17 cellular contexts compared by ENCODE assay signal in genomic region chr10:96709525-96709924, GRCh38. TPM values are rescaled to one million over a fixed set of nuclear protein-coding genes. Genes with fewer than 3 reads are reported as not detected.
DNase-seq lines count a peak whose midpoint lies in the region; ATAC-seq, FAIRE-seq and TF ChIP-seq lines count a peak whose summit lies in the region.
"Had no signal": no experiment of that assay in that cellular context is flagged by ENCODE, and none has a peak within 500 bp of the region (broad histone marks: within the 10 kb centered on the region; RNA-seq: fewer than 3 reads in every experiment).

No MANE protein-coding gene starts in this region.

- H3K9me3 ChIP-seq in GM12878 (replicated peaks; ENCODE audit: control insufficient read depth, insufficient read depth, low read length) (no peaks in the 10 kb centered on the region; the same call in 2 of the 3 replicates), neutrophil (no peaks in the 10 kb centered on the region), lower lobe of right lung (no peaks in the 10 kb centered on the region)
- H3K9me3 ChIP-seq: HAP-1 had no signal

- SMC1A ChIA-PET in GM12878 (lab: Charles Lee; ENCODE audit: uncharacterized antibody, unreplicated experiment), result interaction anchor here (1.6 to 2.1 kb wide), 4 partner anchors 8 to 32 kb away, joined by 4 to 8 read pairs (median 5); no protein-coding TSS in a partner anchor

- H3K4me1 ChIP-seq in GM23338 (ENCODE audit: insufficient read depth), result no peaks in the 10 kb centered on the region
- peaks cover 27% of the 10 kb centered on the region for H3K4me1 ChIP-seq in GM12878 (ENCODE audit: control insufficient read depth, insufficient read depth, low read length)
- peaks cover 53 to 71% of the 10 kb centered on the region in 2 experiments for H3K4me1 ChIP-seq in neutrophil (ENCODE audit: control insufficient read depth in 1 of 2, insufficient read depth in 1 of 2, low read depth in 1 of 2, low read length in 1 of 2)
- H3K4me1 ChIP-seq in lower lobe of right lung, result peaks cover 7% of the 10 kb centered on the region
- H3K4me1 ChIP-seq: HAP-1 had no signal

- ATAC-seq in GM23338 (peak; percentile 52), GM12878 (no peak), lower lobe of right lung (no peak)
- ATAC-seq: CD8-positive, alpha-beta T cell had no signal

- no peaks in the 10 kb centered on the region for H3K79me2 ChIP-seq in GM23338 (replicated peaks; ENCODE audit: insufficient read depth)
- H3K79me2 ChIP-seq in GM12878 (ENCODE audit: control insufficient read depth, insufficient read depth, low read length), result peaks cover 44% of the 10 kb centered on the region

- no peak for FAIRE-seq in GM12878 (lab: Jason Lieb, UNC)
- FAIRE-seq: HTR-8/SVneo had no signal

- RAD21 ChIA-PET in GM12878 (lab: Charles Lee; ENCODE audit: unreplicated experiment), result interaction anchor here (0.8 to 1.5 kb wide), 3 partner anchors 9 to 15 kb away, joined by 3 to 7 read pairs (median 5); no protein-coding TSS in a partner anchor

- CTCF ChIA-PET in GM12878 (lab: Yijun Ruan, JAX), result interaction anchor here (1.6 kb wide), 1 partner anchor 12 kb away, joined by 6 read pairs; no protein-coding TSS in a partner anchor

- no peak overlapping the region; the same call in 1 of the 2 replicates for H3K27ac Mint-ChIP-seq in GM23338
- H3K27ac Mint-ChIP-seq: CD8-positive, alpha-beta T cell had no signal

- H3K9me3 Mint-ChIP-seq in GM23338, result no peaks in the 10 kb centered on the region
- H3K9me3 Mint-ChIP-seq: CD8-positive, alpha-beta T cell had no signal

- H3K9ac ChIP-seq in GM12878 (ENCODE audit: control insufficient read depth, insufficient read depth, low read length), result no peak overlapping the region

- no peak overlapping the region for H2AFZ ChIP-seq in GM23338
- H2AFZ ChIP-seq in GM12878 (ENCODE audit: control insufficient read depth, low read depth, low read length), result no peak overlapping the region

- in situ Hi-C loops in GM12878 (cut with MboI) (no loop called here), ACHN (cut with HindIII; ENCODE audit: low pct_ligation_motif_present, low pct_unique_long_range_greater_than_20kb, low sequenced_read_pairs) (no loop called here)

- DNase-seq in GM23338 (ENCODE audit: low spot score) (peak; percentile 16), GM12878 (ENCODE audit: low read depth, low spot score) (no peak), ACHN (no peak), NCI-H345 (lab: John Stamatoyannopoulos, UW) (no peak), globus pallidus (ENCODE audit: low spot score) (no peak), lower lobe of right lung (no peak)
- DNase-seq: AML-193; CD8-positive, alpha-beta T cell; DMS53; NCI-H1092 treated with DMSO at 0.1 percent for 48 hours; NCI-H2081; NCI-H2171 treated with DMSO at 0.1 percent for 48 hours; SHP77 had no signal

- intact Hi-C loops in GM12878 (cut with micrococcal nuclease; ENCODE audit: unreplicated experiment), result no loop called here
- intact Hi-C loops in lower lobe of right lung (cut with DNase I), result no loop called here

- no peak overlapping the region for H3K27ac ChIP-seq in GM23338 (ENCODE audit: low read depth)
- H3K27ac ChIP-seq in GM12878 (ENCODE audit: control insufficient read depth, insufficient read depth), result 0 out of 2 replicates have a peak overlapping the region, but pooled peaks have one; percentile 61
- H3K27ac ChIP-seq in neutrophil, result peak overlapping the region; percentile 93
- H3K27ac ChIP-seq in lower lobe of right lung, result no peak overlapping the region
- H3K27ac ChIP-seq: SK-N-MC had no signal

- no TSS peak for BruUV-seq in GM12878 (replicated peaks; lab: Mats Ljungman, UMichigan)

- H4K20me1 ChIP-seq in GM23338 (replicated peaks; ENCODE audit: insufficient read depth), result 0 out of 2 replicates have a peak, but pooled peaks cover 3% of the 10 kb centered on the region
- no peaks in the 10 kb centered on the region for H4K20me1 ChIP-seq in GM12878 (ENCODE audit: control insufficient read depth, insufficient read depth)

- 97% methylated on average over 19 of the region's 19 CpGs for WGBS in GM12878 (ENCODE audit: insufficient coverage, insufficient replicate concordance, low lambda C conversion rate, missing lambda C conversion rate)

- no peak for TF ChIP-seq RAD21 in GM12878 (IDR thresholded peaks at IDR 0.05; ENCODE audit: insufficient read depth, low read depth, low read length)

- H3F3A ChIP-seq in GM23338 (replicated peaks; ENCODE audit: low read depth), result no peaks in the 10 kb centered on the region

- POLR2A ChIA-PET in GM12878 (lab: Charles Lee), result interaction anchor here (1.3 to 1.4 kb wide), 3 partner anchors 8 to 17 kb away, joined by 3 to 10 read pairs (median 7); no protein-coding TSS in a partner anchor

- H3K9me2 ChIP-seq in GM23338 (ENCODE audit: insufficient read depth), result no peaks in the 10 kb centered on the region

- H3K27me3 Mint-ChIP-seq in GM23338 (ENCODE audit: insufficient read depth, low read depth, poor library complexity), result no peaks in the 10 kb centered on the region

- H3K36me3 ChIP-seq in GM23338 (ENCODE audit: insufficient read depth) (no peaks in the 10 kb centered on the region), GM12878 (ENCODE audit: control insufficient read depth in 2 of 2, insufficient read depth in 2 of 2, low read length in 1 of 2) (peaks cover 5 to 10% of the 10 kb centered on the region in 2 experiments; a peak in 3 of 4 replicates), neutrophil (peaks cover 29% of the 10 kb centered on the region), lower lobe of right lung (no peaks in the 10 kb centered on the region)
- H3K36me3 ChIP-seq: HAP-1 had no signal

- no peak for TF ChIP-seq POLR2A in GM12878 (IDR thresholded peaks at IDR 0.05; ENCODE audit: low read depth, low read length)

- no peaks in the 10 kb centered on the region for H3K4me1 Mint-ChIP-seq in GM23338

- H3K4me2 ChIP-seq in GM23338 (no peak overlapping the region), GM12878 (ENCODE audit: control insufficient read depth, insufficient read depth) (no peak overlapping the region)

- TF ChIP-seq CTCF in GM23338 (conservative IDR thresholded peaks at IDR 0.05; ENCODE audit: low read depth in 2 of 2), result no peak
- no peak for TF ChIP-seq CTCF in GM12878 (IDR thresholded peaks at IDR 0.05 in 2 of 3, conservative IDR thresholded peaks at IDR 0.05 in 1 of 3; ENCODE audit: control insufficient read depth in 2 of 3, extremely low read depth in 1 of 3, insufficient read depth in 1 of 3, low read depth in 3 of 3, low read length in 3 of 3)
- TF ChIP-seq CTCF in neutrophil (IDR thresholded peaks at IDR 0.05), result no peak
- no peak for TF ChIP-seq CTCF in lower lobe of right lung (IDR thresholded peaks at IDR 0.05)

- no peaks in the 10 kb centered on the region for H3K36me3 Mint-ChIP-seq in GM23338 (ENCODE audit: low read depth)

- H3K4me3 ChIP-seq in GM23338, result no peak overlapping the region
- no peak overlapping the region for H3K4me3 ChIP-seq in GM12878
- no peak overlapping the region for H3K4me3 ChIP-seq in neutrophil (ENCODE audit: low read depth in 1 of 2, low read length in 1 of 2)
- no peak overlapping the region for H3K4me3 ChIP-seq in lower lobe of right lung
- H3K4me3 ChIP-seq: HAP-1, SK-N-MC had no signal

- no peak overlapping the region for H3K4me3 Mint-ChIP-seq in GM23338
- H3K4me3 Mint-ChIP-seq: CD8-positive, alpha-beta T cell had no signal

- TF ChIP-seq EP300 in GM12878 (IDR thresholded peaks at IDR 0.05; ENCODE audit: borderline replicate concordance in 1 of 2, control insufficient read depth in 1 of 2, low read depth in 2 of 2, low read length in 2 of 2), result no peak

- H3K27me3 ChIP-seq in GM23338 (ENCODE audit: insufficient read depth) (no peaks in the 10 kb centered on the region), GM12878 (replicated peaks in 1 of 2; ENCODE audit: control insufficient read depth in 2 of 2, insufficient read depth in 2 of 2, low read length in 1 of 2) (no peaks in the 10 kb centered on the region), neutrophil (no peaks in the 10 kb centered on the region), lower lobe of right lung (ENCODE audit: low read depth) (no peaks in the 10 kb centered on the region)

TF ChIP-seq in GM23338, 12 proteins besides CTCF, POLR2A, EP300 and RAD21 (continues in another document):
- TF ChIP-seq ZNF331 (CRISPR knock-in tag; IDR thresholded peaks at IDR 0.05; ENCODE audit: low read depth) (no peak), EZH2phosphoT487 (IDR thresholded peaks at IDR 0.05; ENCODE audit: unreplicated experiment) (no peak), JUNB (IDR thresholded peaks at IDR 0.05; ENCODE audit: unreplicated experiment) (no peak), STAT1 (IDR thresholded peaks at IDR 0.05; ENCODE audit: unreplicated experiment) (no peak)

RNA-seq across cellular contexts. Expression of gene PIK3AP1, which starts 10.8 kb away (rescaled TPM):
- total RNA-seq in GM23338 (2014; rRNA removed; shearing (Covaris generic)), result 2.3 and 2.4 TPM in 2 replicates
- polyA plus RNA-seq in GM23338 (2016; fragmentation: Nextera tagmentation; extraction: Ambion mirVana) (0.65 and 0.68 TPM in 2 replicates), GM12878 (2011; rRNA removed) (281 and 306 TPM in 2 replicates), GM12878 (2014; fragmentation: Illumina TruSeq; extraction: Trizol) (107 and 128 TPM in 2 replicates), GM12878 (2014; fragmentation: Nextera tagmentation; extraction: Ambion mirVana) (10 to 100 TPM; 26.2 to 37.0 TPM), GM12878 (2014; rRNA removed) (108 and 110 TPM in 2 replicates), GM12878 (2016; fragmentation: Nextera tagmentation; extraction: Ambion mirVana) (10 to 100 TPM; 92.4 to 93.7 TPM)
- total RNA-seq in GM12878 (2013; cell fraction: nucleolus; rRNA removed), result 528 and 572 TPM in 2 replicates
- total RNA-seq in GM12878 (2014; rRNA removed) (151 and 167 TPM in 2 replicates), GM12878 (2014; rRNA removed; fragmentation: Illumina TruSeq; extraction: Trizol) (143 and 148 TPM in 2 replicates), GM12878 (2021) (137 and 142 TPM in 2 replicates), lower lobe of right lung (71.6 TPM)
- polyA plus RNA-seq in GM12878 (2011; ENCODE audit: low read depth), result 51.5 TPM
- polyA plus RNA-seq in GM12878 (2011; cell fraction: cytosol; rRNA removed), result 333 and 336 TPM in 2 replicates
- polyA plus RNA-seq in GM12878 (2011; cell fraction: nucleus; rRNA removed), result 200 and 264 TPM in 2 replicates
- polyA plus RNA-seq in GM12878 (2012), result 66.8 and 75.2 TPM in 2 replicates
- 802 and 813 TPM in 2 replicates for polyA minus RNA-seq in GM12878 (2011; rRNA and poly(A)+ RNA removed)
- polyA minus RNA-seq in GM12878 (2011; cell fraction: cytosol; rRNA and poly(A)+ RNA removed), result 162 and 192 TPM in 2 replicates
- polyA minus RNA-seq in GM12878 (2011; cell fraction: nucleus; rRNA and poly(A)+ RNA removed), result 171 and 266 TPM in 2 replicates

Comparison
In these comparisons a context has a peak if more than half of its experiments do, and no peak if none do; other contexts are left out.
1. H3K27ac ChIP-seq: peak in GM12878 (single experiment) and neutrophil (single experiment); none in GM23338 (single experiment) and lower lobe of right lung (single experiment).
2. RNA of gene PIK3AP1, which starts 10.8 kb away (total RNA-seq): 137 to 572 TPM in GM12878 and 71.6 TPM in lower lobe of right lung (single experiment); 2.3 to 2.4 TPM in GM23338; every median in the first group is over 10 times any median in the second.